32 cellular contexts compared by ENCODE assay signal in the genomic region with DNA sequence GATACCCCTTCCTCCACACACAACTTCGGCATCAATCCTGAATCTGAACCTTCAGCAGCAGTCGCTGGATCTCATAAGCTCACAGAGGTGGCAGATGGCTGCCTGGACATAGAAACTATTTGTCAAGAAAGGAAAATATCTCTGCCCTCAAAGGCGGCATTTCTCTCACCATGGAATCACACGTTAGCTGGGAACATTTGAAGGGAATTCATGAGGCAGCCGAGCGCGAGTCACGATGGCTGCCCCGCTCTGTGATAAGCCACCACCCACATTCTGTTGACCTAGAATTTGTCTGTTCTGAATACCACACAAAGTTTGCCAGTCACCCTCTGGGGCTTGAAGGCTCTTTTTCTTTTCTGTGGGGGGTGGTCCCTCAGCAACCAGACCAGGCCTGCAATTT.
"Had no signal": no experiment of that assay in that cellular context is flagged by ENCODE, and none has a peak within 500 bp of the region (broad histone marks: within the 10 kb centered on the region; RNA-seq: fewer than 3 reads in every experiment).

No MANE protein-coding gene starts in this region.

- H3K27ac ChIP-seq: brain microvascular endothelial cell, epithelial cell of prostate, gastrocnemius medialis, heart left ventricle, WERI-Rb-1 had no signal

- H3K9me3 ChIP-seq: gastrocnemius medialis, heart left ventricle had no signal

- FAIRE-seq: astrocyte, endometrium, endothelial cell of umbilical vein had no signal

- H3K4me1 ChIP-seq: gastrocnemius medialis, heart left ventricle had no signal

- H3K4me3 ChIP-seq: gastrocnemius medialis, heart left ventricle had no signal

- H3K9me3 Mint-ChIP-seq: activated B cell treated with CpG ODN at 0.5 μM for 24 hours; activated CD8-positive, alpha-beta T cell treated with anti-CD3 and anti-CD28 coated beads for 36 hours; activated T-cell treated with anti-CD3 and anti-CD28 coated beads, Interleukin-2, amount 50 U/mL, for 24 hours; activated T-cell treated with anti-CD3 and anti-CD28 coated beads, Interleukin-2, amount 50 U/mL, for 72 hours; central memory CD8-positive, alpha-beta T cell; T-helper 1 cell treated with Interleukin-12 subunit alpha and Interleukin-12 subunit beta and Interleukin-4 antibody, amounts not matched to agents 30 μg/mL and 1 μg/mL, for 36 hours; T-helper 2 cell treated with Interferon-gamma antibody and Interleukin-4, amounts not matched to agents 5 μg/mL and 100 μg/mL, for 36 hours had no signal

- H3K4me3 Mint-ChIP-seq: activated B cell treated with CpG ODN at 0.5 μM for 24 hours; activated CD8-positive, alpha-beta T cell treated with anti-CD3 and anti-CD28 coated beads for 36 hours; activated naive CD8-positive, alpha-beta T cell; activated T-cell treated with anti-CD3 and anti-CD28 coated beads, Interleukin-2, amount 50 U/mL, for 24 hours; activated T-cell treated with anti-CD3 and anti-CD28 coated beads, Interleukin-2, amount 50 U/mL, for 72 hours; central memory CD8-positive, alpha-beta T cell; T-helper 1 cell treated with Interleukin-12 subunit alpha and Interleukin-12 subunit beta and Interleukin-4 antibody, amounts not matched to agents 30 μg/mL and 1 μg/mL, for 36 hours; T-helper 2 cell treated with Interferon-gamma antibody and Interleukin-4, amounts not matched to agents 5 μg/mL and 100 μg/mL, for 36 hours had no signal

- H3K27ac Mint-ChIP-seq: activated B cell treated with CpG ODN at 0.5 μM for 24 hours; activated CD8-positive, alpha-beta T cell treated with anti-CD3 and anti-CD28 coated beads for 36 hours; activated naive CD8-positive, alpha-beta T cell; activated T-cell treated with anti-CD3 and anti-CD28 coated beads, Interleukin-2, amount 50 U/mL, for 24 hours; activated T-cell treated with anti-CD3 and anti-CD28 coated beads, Interleukin-2, amount 50 U/mL, for 72 hours; T-helper 1 cell treated with Interleukin-12 subunit alpha and Interleukin-12 subunit beta and Interleukin-4 antibody, amounts not matched to agents 30 μg/mL and 1 μg/mL, for 36 hours; T-helper 2 cell treated with Interferon-gamma antibody and Interleukin-4, amounts not matched to agents 5 μg/mL and 100 μg/mL, for 36 hours had no signal

- H3K27me3 ChIP-seq: brain microvascular endothelial cell, gastrocnemius medialis had no signal

- H3K27me3 Mint-ChIP-seq: activated naive CD8-positive, alpha-beta T cell had no signal

- H3K4me1 Mint-ChIP-seq: activated B cell treated with CpG ODN at 0.5 μM for 24 hours; central memory CD8-positive, alpha-beta T cell had no signal

- H3K36me3 ChIP-seq: brain microvascular endothelial cell, gastrocnemius medialis, heart left ventricle, WERI-Rb-1 had no signal

- DNase-seq: activated B cell treated with CpG ODN at 0.5 μM for 24 hours; activated CD4-positive, alpha-beta T cell treated with anti-CD3 and anti-CD28 coated beads for 48 hours; activated CD4-positive, alpha-beta T cell treated with anti-CD3 and anti-CD28 coated beads, Interleukin-2, amount 50 U/mL, for 1 hour; activated CD4-positive, alpha-beta T cell treated with anti-CD3 and anti-CD28 coated beads, Interleukin-2, amount 50 U/mL, for 48 hours; activated CD8-positive, alpha-beta memory T cell treated with anti-CD3 and anti-CD28 coated beads, Interleukin-2, amount 50 U/mL, for 48 hours; activated CD8-positive, alpha-beta T cell treated with anti-CD3 and anti-CD28 coated beads for 36 hours; activated gamma-delta T cell treated with Interleukin-2 at 50 U/mL for 16 hours; activated naive CD4-positive, alpha-beta T cell treated with anti-CD3 and anti-CD28 coated beads, Interleukin-2, amount 50 U/mL, for 16 hours; activated naive CD4-positive, alpha-beta T cell treated with Interleukin-2 at 50 U/mL for 16 hours; activated T-cell treated with anti-CD3 and anti-CD28 coated beads for 4 hours; activated T-cell treated with anti-CD3 and anti-CD28 coated beads, Interleukin-2, amount 50 U/mL, for 24 hours; activated T-cell treated with anti-CD3 and anti-CD28 coated beads, Interleukin-2, amount 50 U/mL, for 72 hours; amniotic stem cell; anterior cingulate cortex; brain microvascular endothelial cell; cortex of kidney; dermis blood vessel endothelial cell; effector CD4-positive, alpha-beta T cell; foreskin fibroblast; gastrocnemius medialis; glutamatergic neuron; heart left ventricle; T1000; WERI-Rb-1 had no signal

- H3K36me3 Mint-ChIP-seq: activated naive CD8-positive, alpha-beta T cell had no signal
